In genomic region chr11:99934008-99934407, GRCh38 we compare ENCODE assay signal across 20 cellular contexts.
"Had no signal": no experiment of that assay in that cellular context is flagged by ENCODE, and none has a peak within 500 bp of the region (broad histone marks: within the 10 kb centered on the region; RNA-seq: fewer than 3 reads in every experiment).

No MANE protein-coding gene starts in this region.

- H3K27me3 ChIP-seq: right lobe of liver had no signal

- DNase-seq: activated CD4-positive, alpha-beta T cell treated with anti-CD3 and anti-CD28 coated beads for 48 hours; activated CD8-positive, alpha-beta memory T cell treated with anti-CD3 and anti-CD28 coated beads, Interleukin-2, amount 50 U/mL, for 48 hours; activated CD8-positive, alpha-beta T cell treated with anti-CD3 and anti-CD28 coated beads, Interleukin-2, amount 10 ng/mL, durations not matched to agents 7 days and 5 days; activated naive CD4-positive, alpha-beta T cell treated with Interleukin-2 at 50 U/mL for 16 hours; activated naive CD8-positive, alpha-beta T cell treated with anti-CD3 and anti-CD28 coated beads, Interleukin-2, amount 50 U/mL, for 24 hours; cerebellar nuclear complex; dermis blood vessel endothelial cell; erythroblast; foreskin melanocyte; head of caudate nucleus; left ventricle myocardium superior; naive B cell; nucleus accumbens; right lobe of liver; SK-N-SH; stimulated activated CD4-positive, alpha-beta T cell treated with anti-CD3 and anti-CD28 coated beads, Interleukin-12 subunit alpha, Interleukin-12 subunit beta, amount 100 ng/mL, for 4 hours; stimulated activated CD4-positive, alpha-beta T cell treated with anti-CD3 and anti-CD28 coated beads, Interleukin-2, amount 100 ng/mL, for 48 hours; stimulated activated naive CD4-positive, alpha-beta T cell treated with Interleukin-2 at 50 U/mL for 16 hours; T-helper 1 cell had no signal

- H3K36me3 ChIP-seq: prostate gland, right lobe of liver had no signal

- H3K9me3 ChIP-seq: prostate gland, right lobe of liver, SK-N-SH had no signal

- H3K4me3 ChIP-seq: prostate gland, right lobe of liver had no signal

- H3K4me1 ChIP-seq: prostate gland, right lobe of liver had no signal

- H3K27ac ChIP-seq: prostate gland, right lobe of liver had no signal
